In the genomic region with DNA sequence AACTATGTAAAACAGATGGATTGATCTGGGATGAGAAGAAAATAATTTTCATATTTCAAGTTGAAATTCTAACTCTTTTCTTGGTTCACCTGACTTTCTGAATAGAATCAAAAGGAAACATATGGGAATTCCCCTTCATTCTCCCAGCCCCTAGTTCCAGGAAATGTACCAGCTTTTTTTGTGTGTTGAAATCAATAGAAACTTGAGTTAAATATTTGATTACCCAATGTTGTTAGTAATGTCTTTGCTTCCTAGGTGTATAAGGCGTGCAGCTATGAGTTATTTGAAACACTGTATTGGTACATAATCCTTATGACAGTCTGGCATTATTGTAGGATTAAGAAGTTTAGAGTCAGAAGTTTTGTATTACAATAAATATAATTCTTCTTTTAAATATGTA, we compare ENCODE assay signal across 22 cellular contexts. TPM values are rescaled to one million over a fixed set of nuclear protein-coding genes. Genes with fewer than 3 reads are reported as not detected.
DNase-seq lines count a peak whose midpoint lies in the region; ATAC-seq and TF ChIP-seq lines count a peak whose summit lies in the region.
"Had no signal": no experiment of that assay in that cellular context is flagged by ENCODE, and none has a peak within 500 bp of the region (broad histone marks: within the 10 kb centered on the region; RNA-seq: fewer than 3 reads in every experiment).

No MANE protein-coding gene starts in this region.

- H3K27ac ChIP-seq in KMS-11 (no peak overlapping the region), lower lobe of right lung (no peak overlapping the region)
- H3K27ac ChIP-seq: brain microvascular endothelial cell, heart left ventricle, HL-60, right atrium auricular region had no signal

- TF ChIP-seq CTCF in CD14-positive monocyte (IDR thresholded peaks at IDR 0.05) (no peak), KMS-11 (conservative IDR thresholded peaks at IDR 0.05; ENCODE audit: low read depth, low read length) (no peak), choroid plexus epithelial cell (conservative IDR thresholded peaks at IDR 0.05; ENCODE audit: low read depth, low read length) (no peak), lower lobe of right lung (IDR thresholded peaks at IDR 0.05) (no peak)

- DNase-seq in CD14-positive monocyte (ENCODE audit: low spot score) (no peak), choroid plexus epithelial cell (ENCODE audit: low read depth) (peak; percentile 55), lower lobe of right lung (no peak)
- DNase-seq: activated CD4-positive, alpha-beta T cell treated with anti-CD3 and anti-CD28 coated beads, Interleukin-2, amount 10 ng/mL, durations not matched to agents 24 days and 14 days; activated naive CD4-positive, alpha-beta T cell treated with anti-CD3 and anti-CD28 coated beads, Interleukin-2, amount 50 U/mL, for 16 hours; brain microvascular endothelial cell; CD4-positive, alpha-beta T cell; DMS53; heart left ventricle; islet precursor cell; midbrain; NCI-H1105 treated with DMSO at 0.1 percent for 48 hours; NCI-H82 had no signal

- H3K9ac ChIP-seq in KMS-11: no peak overlapping the region

- ATAC-seq in lower lobe of right lung (peak; percentile 44 to 80), HG02610 (IDR thresholded peaks at IDR 0.05; ENCODE audit: unreplicated experiment) (no peak), HG02759 (IDR thresholded peaks at IDR 0.05; ENCODE audit: unreplicated experiment) (no peak), HG02642 (IDR thresholded peaks at IDR 0.05; ENCODE audit: poor library complexity, unreplicated experiment) (no peak), HG03442 (IDR thresholded peaks at IDR 0.05; ENCODE audit: unreplicated experiment) (no peak)
- ATAC-seq: heart left ventricle, Panc1 had no signal

- no peak overlapping the region for H2AFZ ChIP-seq in KMS-11 (ENCODE audit: low read depth)

- H3K79me2 ChIP-seq in KMS-11 (ENCODE audit: insufficient read depth, low read depth): no peaks in the 10 kb centered on the region

- intact Hi-C loops in CD14-positive monocyte (cut with micrococcal nuclease): no loop called here
- intact Hi-C loops in lower lobe of right lung (cut with DNase I): no loop called here

- H3K36me3 ChIP-seq in KMS-11 (ENCODE audit: insufficient read depth) (no peaks in the 10 kb centered on the region), lower lobe of right lung (no peaks in the 10 kb centered on the region)
- H3K36me3 ChIP-seq: brain microvascular endothelial cell, heart left ventricle, right atrium auricular region had no signal

- H3K27me3 ChIP-seq in KMS-11 (ENCODE audit: insufficient read depth, low read depth) (no peaks in the 10 kb centered on the region), lower lobe of right lung (ENCODE audit: low read depth) (no peaks in the 10 kb centered on the region)
- H3K27me3 ChIP-seq: brain microvascular endothelial cell, heart left ventricle, right atrium auricular region had no signal

- H3K4me1 ChIP-seq in KMS-11 (ENCODE audit: low read depth, poor library complexity, severe bottlenecking): peaks cover 8% of the 10 kb centered on the region
- peaks cover 34% of the 10 kb centered on the region for H3K4me1 ChIP-seq in lower lobe of right lung
- H3K4me1 ChIP-seq: right atrium auricular region had no signal

- 0 out of 2 replicates have a peak overlapping the region, but pooled peaks have one; percentile 21 for H3K4me2 ChIP-seq in KMS-11

- H3K9me3 ChIP-seq in lower lobe of right lung: no peaks in the 10 kb centered on the region
- H3K9me3 ChIP-seq: heart left ventricle, right atrium auricular region had no signal

- peaks cover 19 to 30% of the 10 kb centered on the region in 2 donors for H3K36me3 Mint-ChIP-seq in CD14-positive monocyte

- H3K4me3 Mint-ChIP-seq in CD14-positive monocyte: no peak overlapping the region
- H3K4me3 Mint-ChIP-seq: CD4-positive, alpha-beta T cell had no signal

- no peak overlapping the region for H3K4me3 ChIP-seq in KMS-11 (IDR thresholded peaks at IDR 0.05; ENCODE audit: insufficient read depth, low read depth, low read length)
- H3K4me3 ChIP-seq in choroid plexus epithelial cell (ENCODE audit: low read depth, low read length): no peak overlapping the region
- no peak overlapping the region for H3K4me3 ChIP-seq in lower lobe of right lung
- H3K4me3 ChIP-seq: heart left ventricle, right atrium auricular region had no signal

- H3K27me3 Mint-ChIP-seq in CD14-positive monocyte (ENCODE audit: low read depth in 3 of 3): peaks cover 0 to 2% (median 0%) of the 10 kb centered on the region in 3 donors

- peak overlapping the region; percentile 20 to 95 (median 90) for H3K27ac Mint-ChIP-seq in CD14-positive monocyte
- H3K27ac Mint-ChIP-seq: CD4-positive, alpha-beta T cell had no signal

- H3K4me1 Mint-ChIP-seq in CD14-positive monocyte: peaks cover 68% of the 10 kb centered on the region

- H4K20me1 ChIP-seq in KMS-11 (ENCODE audit: insufficient read depth): no peaks in the 10 kb centered on the region

- peaks cover 0 to 15% (median 6%) of the 10 kb centered on the region in 7 donors for H3K9me3 Mint-ChIP-seq in CD14-positive monocyte

RNA-seq across cellular contexts. Expression of a gene that starts 21.5 kb away (rescaled TPM):
- polyA plus RNA-seq in CD14-positive monocyte: 100 to 1,000 TPM; 359 to 394 TPM
- total RNA-seq in lower lobe of right lung: 32.6 TPM
- total RNA-seq: dermis microvascular lymphatic vessel endothelial cell had no signal

RNA-seq across cellular contexts. Expression of a gene that starts 22.4 kb away (rescaled TPM):
- 10 to 100 TPM; 47.9 to 61.2 TPM for polyA plus RNA-seq in CD14-positive monocyte
- total RNA-seq in lower lobe of right lung: 10.0 TPM
- total RNA-seq: activated CD4-positive, alpha-beta T cell treated with anti-CD3 and anti-CD28 coated beads, Interleukin-2, amount 10 ng/mL, durations not matched to agents 24 days and 14 days; CD4-positive, alpha-beta T cell had no signal

Comparison
In these comparisons a context has a peak if more than half of its experiments do, and no peak if none do; other contexts are left out.
1. ATAC-seq: peak in lower lobe of right lung (2 of 2); none in HG02610 (single experiment), HG02759 (single experiment), HG02642 (single experiment) and HG03442 (single experiment).